ENCODE assay signal across 10 cellular contexts in genomic region chrX:119015407-119016242, GRCh38. TPM values are rescaled to one million over a fixed set of nuclear protein-coding genes. Genes with fewer than 3 reads are reported as not detected.
DNase-seq lines count a peak whose midpoint lies in the region; ATAC-seq and TF ChIP-seq lines count a peak whose summit lies in the region.
"Had no signal": no experiment of that assay in that cellular context is flagged by ENCODE, and none has a peak within 500 bp of the region (broad histone marks: within the 10 kb centered on the region; RNA-seq: fewer than 3 reads in every experiment).

No MANE protein-coding gene starts in this region.

- H3K27ac Mint-ChIP-seq in activated CD8-positive, alpha-beta memory T cell treated with anti-CD3 and anti-CD28 coated beads, Interleukin-2, amount 10 ng/mL, durations not matched to agents 7 days and 5 days, result no peak overlapping the region
- H3K27ac Mint-ChIP-seq: brain had no signal

- intact Hi-C loops in psoas muscle (cut with DNase I), result no loop called here

- TF ChIP-seq CTCF in choroid plexus epithelial cell (conservative IDR thresholded peaks at IDR 0.05; ENCODE audit: low read depth, low read length) (no peak), psoas muscle (IDR thresholded peaks at IDR 0.05) (no peak)

- H3K36me3 ChIP-seq in psoas muscle (ENCODE audit: insufficient read depth in 1 of 2, low read depth in 1 of 2), result peaks cover 3 to 78% of the 10 kb centered on the region in 2 donors

- WGBS in psoas muscle, 3 donors, result 61 to 64% (median 62%) methylated on average over 7 of the region's 7 CpGs

- no peaks in the 10 kb centered on the region for H3K27me3 ChIP-seq in psoas muscle (ENCODE audit: insufficient read depth in 3 of 3, low read length in 2 of 3)

- H3K4me3 ChIP-seq in choroid plexus epithelial cell (ENCODE audit: low read depth, low read length) (no peak overlapping the region), psoas muscle (no peak overlapping the region)

- no peaks in the 10 kb centered on the region for H3K27me3 Mint-ChIP-seq in activated CD8-positive, alpha-beta memory T cell treated with anti-CD3 and anti-CD28 coated beads, Interleukin-2, amount 10 ng/mL, durations not matched to agents 7 days and 5 days
- H3K27me3 Mint-ChIP-seq: brain had no signal

- H3K4me1 ChIP-seq in psoas muscle, result no peaks in the 10 kb centered on the region

- H3K9me3 Mint-ChIP-seq in activated CD8-positive, alpha-beta memory T cell treated with anti-CD3 and anti-CD28 coated beads, Interleukin-2, amount 10 ng/mL, durations not matched to agents 7 days and 5 days (ENCODE audit: low read depth), result no peaks in the 10 kb centered on the region

- H3K4me3 Mint-ChIP-seq in activated CD8-positive, alpha-beta memory T cell treated with anti-CD3 and anti-CD28 coated beads, Interleukin-2, amount 10 ng/mL, durations not matched to agents 7 days and 5 days, result no peak overlapping the region
- H3K4me3 Mint-ChIP-seq: brain had no signal

- DNase-seq in activated CD8-positive, alpha-beta memory T cell treated with anti-CD3 and anti-CD28 coated beads, Interleukin-2, amount 50 U/mL, for 48 hours, result peak; percentile 57
- no peak for DNase-seq in activated CD8-positive, alpha-beta memory T cell treated with anti-CD3 and anti-CD28 coated beads, Interleukin-2, amount 10 ng/mL, durations not matched to agents 7 days and 5 days
- DNase-seq in NOMO-1 treated with dmso at 0.1 percent for 144 hours (lab: John Stamatoyannopoulos, UW; ENCODE audit: unreplicated experiment), result peak; percentile 76
- peak; percentile 85 for DNase-seq in choroid plexus epithelial cell (ENCODE audit: low read depth)
- peak; percentile 72 to 76 for DNase-seq in psoas muscle
- no peak for DNase-seq in NCI-H1417 treated with DMSO at 0.1 percent for 48 hours (lab: John Stamatoyannopoulos, UW)
- DNase-seq in cerebellar nuclear complex (lab: John Stamatoyannopoulos, UW), result no peak

- CTCF ChIA-PET in activated CD8-positive, alpha-beta memory T cell treated with anti-CD3 and anti-CD28 coated beads, Interleukin-2, amount 10 ng/mL, durations not matched to agents 7 days and 5 days (lab: Charles Lee), result interaction anchor here (1.0 to 2.5 kb wide), 3 partner anchors 10 to 177 kb away, joined by 3 to 8 read pairs (median 3); no protein-coding TSS in a partner anchor

- no peak for ATAC-seq in activated CD8-positive, alpha-beta memory T cell treated with anti-CD3 and anti-CD28 coated beads, Interleukin-2, amount 10 ng/mL, durations not matched to agents 7 days and 5 days
- ATAC-seq in HG02840 (IDR thresholded peaks at IDR 0.05; ENCODE audit: low FRiP score, unreplicated experiment), result peak; percentile 93
- ATAC-seq in psoas muscle, result peak; percentile 68 to 85 (median 84)

- H3K36me3 Mint-ChIP-seq in activated CD8-positive, alpha-beta memory T cell treated with anti-CD3 and anti-CD28 coated beads, Interleukin-2, amount 10 ng/mL, durations not matched to agents 7 days and 5 days, result no peaks in the 10 kb centered on the region

- H3K9me3 ChIP-seq in psoas muscle, result no peaks in the 10 kb centered on the region

- H3K27ac ChIP-seq in psoas muscle, result peak overlapping the region; percentile 17

- peaks cover 11% of the 10 kb centered on the region for H3K4me1 Mint-ChIP-seq in activated CD8-positive, alpha-beta memory T cell treated with anti-CD3 and anti-CD28 coated beads, Interleukin-2, amount 10 ng/mL, durations not matched to agents 7 days and 5 days
- H3K4me1 Mint-ChIP-seq: brain had no signal

RNA-seq across cellular contexts. Expression of gene LONRF3, which starts 41.2 kb away (rescaled TPM):
- total RNA-seq in activated CD8-positive, alpha-beta memory T cell treated with anti-CD3 and anti-CD28 coated beads, Interleukin-2, amount 10 ng/mL, durations not matched to agents 7 days and 5 days, result under 1 TPM; 0.35 to 0.40 TPM
- total RNA-seq in psoas muscle, result 10 to 100 TPM in 3 of 4 donors, 1 to 10 TPM in 1; 9.4 to 55.8 (median 27.3) TPM
- 10 to 100 TPM in 2 of 3 donors, 1 to 10 TPM in 1; 8.4 to 20.2 (median 15.5) TPM for polyA plus RNA-seq in psoas muscle

RNA-seq across cellular contexts. Expression of gene CT47C1, which starts 57.2 kb away (rescaled TPM):
- not detected for total RNA-seq in activated CD8-positive, alpha-beta memory T cell treated with anti-CD3 and anti-CD28 coated beads, Interleukin-2, amount 10 ng/mL, durations not matched to agents 7 days and 5 days
- total RNA-seq in psoas muscle, result not detected
- polyA plus RNA-seq in psoas muscle, result not detected
- total RNA-seq: temporal lobe had no signal

Comparison
In these comparisons a context has a peak if more than half of its experiments do, and no peak if none do; other contexts are left out.
1. DNase-seq: peak in activated CD8-positive, alpha-beta memory T cell treated with anti-CD3 and anti-CD28 coated beads, Interleukin-2, amount 50 U/mL, for 48 hours (single experiment), NOMO-1 treated with dmso at 0.1 percent for 144 hours (single experiment), choroid plexus epithelial cell (single experiment) and psoas muscle (2 of 2); none in activated CD8-positive, alpha-beta memory T cell treated with anti-CD3 and anti-CD28 coated beads, Interleukin-2, amount 10 ng/mL, durations not matched to agents 7 days and 5 days (single experiment), NCI-H1417 treated with DMSO at 0.1 percent for 48 hours (single experiment) and cerebellar nuclear complex (0 of 2).
2. RNA of gene LONRF3, which starts 41.2 kb away (total RNA-seq): 9.4 to 55.8 TPM in psoas muscle; 0.35 to 0.40 TPM in activated CD8-positive, alpha-beta memory T cell treated with anti-CD3 and anti-CD28 coated beads, Interleukin-2, amount 10 ng/mL, durations not matched to agents 7 days and 5 days; every median in the first group is over 4 times any median in the second.